15 cellular contexts compared by ENCODE assay signal in genomic region chr2:48238381-48238780, GRCh38.
DNase-seq lines count a peak whose midpoint lies in the region; ATAC-seq and TF ChIP-seq lines count a peak whose summit lies in the region.
"Had no signal": no experiment of that assay in that cellular context is flagged by ENCODE, and none has a peak within 500 bp of the region (broad histone marks: within the 10 kb centered on the region; RNA-seq: fewer than 3 reads in every experiment).

No MANE protein-coding gene starts in this region.

- no peak for TF ChIP-seq CTCF in heart left ventricle (IDR thresholded peaks at IDR 0.05)
- no peak for TF ChIP-seq CTCF in epithelial cell of esophagus (IDR thresholded peaks at IDR 0.05; ENCODE audit: insufficient read depth, low read depth, low read length, missing control alignments)

- no peaks in the 10 kb centered on the region for H3K27me3 ChIP-seq in heart left ventricle
- H3K27me3 ChIP-seq: BLaER1 had no signal

- no peaks in the 10 kb centered on the region for H3K9me3 ChIP-seq in heart left ventricle
- H3K9me3 ChIP-seq: BLaER1, Caco-2 had no signal

- no peak overlapping the region for H3K27ac ChIP-seq in heart left ventricle
- H3K27ac ChIP-seq: BLaER1, C4-2B had no signal

- intact Hi-C loops in heart left ventricle (cut with DNase I) (no loop called here), cardiac septum (cut with DNase I) (no loop called here), left ventricle myocardium superior (cut with micrococcal nuclease) (no loop called here)

- DNase-seq in heart left ventricle, result no peak
- DNase-seq in cardiac septum (ENCODE audit: low spot score), result no peak
- DNase-seq in epithelial cell of esophagus (ENCODE audit: low read depth), result peak; percentile 6
- no peak for DNase-seq in left ventricle myocardium superior
- DNase-seq in activated CD4-positive, alpha-beta T cell treated with anti-CD3 and anti-CD28 coated beads, Interleukin-2, amount 50 U/mL, for 48 hours, result no peak
- DNase-seq in islet precursor cell, result no peak
- DNase-seq: Caco-2; CD4-positive, CD25-positive, alpha-beta regulatory T cell; CD8-positive, alpha-beta T cell; DMS153; DND-41; GOT3 had no signal

- no peaks in the 10 kb centered on the region for H3K36me3 ChIP-seq in heart left ventricle
- H3K36me3 ChIP-seq: BLaER1, HAP-1 had no signal

- peak; percentile 55 to 86 (median 72) for ATAC-seq in heart left ventricle
- peak; percentile 88 for ATAC-seq in left ventricle myocardium superior
- ATAC-seq: CD8-positive, alpha-beta T cell had no signal

- 48 to 61% (median 54%) methylated on average over 4 of the region's 4 CpGs for WGBS in heart left ventricle, 4 donors

- peaks cover 0 to 8% (median 0%) of the 10 kb centered on the region in 12 donors for H3K4me1 ChIP-seq in heart left ventricle
- H3K4me1 ChIP-seq: BLaER1, Caco-2, HAP-1 had no signal

- no peak for TF ChIP-seq POLR2A in heart left ventricle (IDR thresholded peaks at IDR 0.05)

- H3K4me3 ChIP-seq in heart left ventricle (no peak overlapping the region), epithelial cell of esophagus (ENCODE audit: low read length) (no peak overlapping the region)
- H3K4me3 ChIP-seq: BLaER1, HAP-1 had no signal
